ENCODE assay signal across 9 cellular contexts in genomic region chr4:184732126-184732525, GRCh38. TPM values are rescaled to one million over a fixed set of nuclear protein-coding genes. Genes with fewer than 3 reads are reported as not detected.
DNase-seq lines count a peak whose midpoint lies in the region; ATAC-seq and TF ChIP-seq lines count a peak whose summit lies in the region.
"Had no signal": no experiment of that assay in that cellular context is flagged by ENCODE, and none has a peak within 500 bp of the region (broad histone marks: within the 10 kb centered on the region; RNA-seq: fewer than 3 reads in every experiment).

No MANE protein-coding gene starts in this region.

- H3K9me3 Mint-ChIP-seq in natural killer cell treated with Interleukin-12 subunit alpha and Interleukin-12 subunit beta and Interleukin-15 and Interleukin-18, amount 100 ng/mL, for 72 hours = no peaks in the 10 kb centered on the region

- H3K4me3 Mint-ChIP-seq in natural killer cell treated with Interleukin-12 subunit alpha and Interleukin-12 subunit beta and Interleukin-15 and Interleukin-18, amount 100 ng/mL, for 72 hours = peak overlapping the region; percentile 99

- DNase-seq in NCI-H2107 treated with DMSO at 0.1 percent for 48 hours (lab: John Stamatoyannopoulos, UW; ENCODE audit: unreplicated experiment) (peak; percentile 37), NCI-H2107 (lab: John Stamatoyannopoulos, UW) (no peak), M059J (ENCODE audit: low read depth) (peak; percentile 36), adipocyte (ENCODE audit: low read depth) (no peak), NCI-H2081 (lab: John Stamatoyannopoulos, UW) (no peak), tibial artery (no peak)
- DNase-seq in natural killer cell treated with Interleukin-12 subunit alpha and Interleukin-12 subunit beta and Interleukin-15 and Interleukin-18, amount 100 ng/mL, for 72 hours (ENCODE audit: low spot score) = no peak

- TF ChIP-seq CTCF in tibial artery (IDR thresholded peaks at IDR 0.05) = no peak

- H3K36me3 ChIP-seq in adipocyte (ENCODE audit: control insufficient read depth, insufficient read depth, low read length, severe bottlenecking) = no peaks in the 10 kb centered on the region
- no peaks in the 10 kb centered on the region for H3K36me3 ChIP-seq in tibial artery

- H3K9me3 ChIP-seq in adipocyte (ENCODE audit: control insufficient read depth, low read length) (no peaks in the 10 kb centered on the region), tibial artery (no peaks in the 10 kb centered on the region)

- intact Hi-C loops in tibial artery (cut with DNase I; ENCODE audit: low total_unique reads) = loop anchor here (5.0 kb wide), 1 partner anchor 85 kb away; the partner anchor contains the start of genes CASP3 and PRIMPOL

- ATAC-seq in natural killer cell treated with Interleukin-12 subunit alpha and Interleukin-12 subunit beta and Interleukin-15 and Interleukin-18, amount 100 ng/mL, for 72 hours = no peak
- ATAC-seq in GM21360 (IDR thresholded peaks at IDR 0.05; ENCODE audit: unreplicated experiment) = no peak

- H3K27me3 ChIP-seq in adipocyte (replicated peaks; ENCODE audit: control insufficient read depth, insufficient read depth, low read length) (no peaks in the 10 kb centered on the region), tibial artery (peaks cover 0 to 3% of the 10 kb centered on the region in 2 donors)
- H3K27me3 ChIP-seq: SJSA1 had no signal

- H3K4me1 ChIP-seq in adipocyte (ENCODE audit: control insufficient read depth, insufficient read depth, low read length) (peaks cover 22% of the 10 kb centered on the region), tibial artery (peaks cover 0 to 11% (median 10%) of the 10 kb centered on the region in 4 donors)

- H3K27ac ChIP-seq in tibial artery = no peak overlapping the region
- H3K27ac ChIP-seq: SJSA1 had no signal

- H3K9ac ChIP-seq in adipocyte (ENCODE audit: low read length) = peak overlapping the region; percentile 51

- no peaks in the 10 kb centered on the region for H3K27me3 Mint-ChIP-seq in natural killer cell treated with Interleukin-12 subunit alpha and Interleukin-12 subunit beta and Interleukin-15 and Interleukin-18, amount 100 ng/mL, for 72 hours

- peak overlapping the region; percentile 99 for H3K4me3 ChIP-seq in adipocyte (ENCODE audit: low read length)
- H3K4me3 ChIP-seq in tibial artery = no peak overlapping the region

- H3K4me1 Mint-ChIP-seq in natural killer cell treated with Interleukin-12 subunit alpha and Interleukin-12 subunit beta and Interleukin-15 and Interleukin-18, amount 100 ng/mL, for 72 hours (ENCODE audit: low read depth in 2 of 2) = peaks cover 10 to 20% of the 10 kb centered on the region in 2 donors

- H3K27ac Mint-ChIP-seq in natural killer cell treated with Interleukin-12 subunit alpha and Interleukin-12 subunit beta and Interleukin-15 and Interleukin-18, amount 100 ng/mL, for 72 hours = peak overlapping the region; percentile 18 to 27

- peaks cover 5% of the 10 kb centered on the region for H3K36me3 Mint-ChIP-seq in natural killer cell treated with Interleukin-12 subunit alpha and Interleukin-12 subunit beta and Interleukin-15 and Interleukin-18, amount 100 ng/mL, for 72 hours

RNA-seq across cellular contexts. Expression of gene CENPU, which starts 1.8 kb away (rescaled TPM):
- 64.1 and 83.3 TPM in 2 replicates for total RNA-seq in M059J (2014; rRNA removed; shearing (Covaris generic))
- 10 to 100 TPM; 44.8 to 60.2 TPM for total RNA-seq in natural killer cell treated with Interleukin-12 subunit alpha and Interleukin-12 subunit beta and Interleukin-15 and Interleukin-18, amount 100 ng/mL, for 72 hours

Comparison
In these comparisons a context has a peak if more than half of its experiments do, and no peak if none do; other contexts are left out.
1. DNase-seq: peak in NCI-H2107 treated with DMSO at 0.1 percent for 48 hours (single experiment) and M059J (single experiment); none in NCI-H2107 (single experiment), adipocyte (single experiment), natural killer cell treated with Interleukin-12 subunit alpha and Interleukin-12 subunit beta and Interleukin-15 and Interleukin-18, amount 100 ng/mL, for 72 hours (single experiment), NCI-H2081 (0 of 2) and tibial artery (0 of 2).